In genomic region chr21:45927032-45927431, GRCh38 we compare ENCODE assay signal across 25 cellular contexts. TPM values are rescaled to one million over a fixed set of nuclear protein-coding genes. Genes with fewer than 3 reads are reported as not detected.
"Had no signal": no experiment of that assay in that cellular context is flagged by ENCODE, and none has a peak within 500 bp of the region (broad histone marks: within the 10 kb centered on the region; RNA-seq: fewer than 3 reads in every experiment).

No MANE protein-coding gene starts in this region.

- DNase-seq: hypothalamus; immature natural killer cell; left colon; lower lobe of right lung; mammary epithelial cell; mesenchymal stem cell; naive B cell; ovary; stimulated activated CD4-positive, alpha-beta T cell treated with anti-CD3 and anti-CD28 coated beads, Interleukin-12 subunit alpha, Interleukin-12 subunit beta, amount 100 ng/mL, for 4 hours; stimulated activated CD4-positive, alpha-beta T cell treated with anti-CD3 and anti-CD28 coated beads, Interleukin-15, amount 100 ng/mL, for 24 hours; stimulated activated CD4-positive, alpha-beta T cell treated with anti-CD3 and anti-CD28 coated beads, Interleukin-2, amount 100 ng/mL, for 24 hours; stimulated activated CD4-positive, alpha-beta T cell treated with anti-CD3 and anti-CD28 coated beads, Interleukin-4, amount 100 ng/mL, for 1 hour; stimulated activated naive B cell treated with anti-CD40 and anti-IgM and Interleukin-4, amounts not matched to agents 10 μg/mL and 1 μg/mL and 100 μg/mL, for 72 hours; stimulated activated naive CD8-positive, alpha-beta T cell treated with anti-CD3 and anti-CD28 coated beads, Interleukin-15, Interleukin-2, amounts not matched to agents 100 U/mL and 50 U/mL, for 24 hours; stomach; testis; thyroid gland; trophoblast cell; upper lobe of right lung had no signal

- H3K4me3 ChIP-seq: left lung, lower lobe of right lung, ovary, right atrium auricular region, skin epidermis, stomach, testis, thyroid gland, upper lobe of right lung had no signal

- H3K27me3 Mint-ChIP-seq: naive B cell; natural killer cell treated with Interleukin-12 subunit alpha and Interleukin-12 subunit beta and Interleukin-15 and Interleukin-18, amount 100 ng/mL, for 72 hours had no signal

- H3K9me3 ChIP-seq: lower lobe of right lung, ovary, right atrium auricular region, stomach, testis, thyroid gland, upper lobe of right lung had no signal

- H3K4me3 Mint-ChIP-seq: immature natural killer cell; naive B cell; natural killer cell treated with Interleukin-12 subunit alpha and Interleukin-12 subunit beta and Interleukin-15 and Interleukin-18, amount 100 ng/mL, for 72 hours; stimulated activated naive B cell treated with anti-CD40 and anti-IgM and Interleukin-4, amounts not matched to agents 10 μg/mL and 1 μg/mL and 100 μg/mL, for 72 hours had no signal

- H3K4me1 Mint-ChIP-seq: naive B cell had no signal

- H3K36me3 ChIP-seq: left lung, lower lobe of right lung, ovary, right atrium auricular region, stomach, thyroid gland, upper lobe of right lung had no signal

- H3K27me3 ChIP-seq: left lung, ovary, right atrium auricular region, testis, thyroid gland, upper lobe of right lung had no signal

- H3K4me1 ChIP-seq: left lung, lower lobe of right lung, thyroid gland, upper lobe of right lung had no signal

- ATAC-seq: left colon; left lung; natural killer cell treated with Interleukin-12 subunit alpha and Interleukin-12 subunit beta and Interleukin-15 and Interleukin-18, amount 100 ng/mL, for 72 hours; sciatic nerve; stimulated activated naive B cell treated with anti-CD40 and anti-IgM and Interleukin-4, amounts not matched to agents 10 μg/mL and 1 μg/mL and 100 μg/mL, for 72 hours; stimulated activated naive CD8-positive, alpha-beta T cell treated with anti-CD3 and anti-CD28 coated beads, Interleukin-15, Interleukin-2, amounts not matched to agents 100 U/mL and 50 U/mL, for 24 hours; upper lobe of right lung had no signal

- H3K9me3 Mint-ChIP-seq: natural killer cell treated with Interleukin-12 subunit alpha and Interleukin-12 subunit beta and Interleukin-15 and Interleukin-18, amount 100 ng/mL, for 72 hours; stimulated activated naive B cell treated with anti-CD40 and anti-IgM and Interleukin-4, amounts not matched to agents 10 μg/mL and 1 μg/mL and 100 μg/mL, for 72 hours had no signal

- H3K27ac Mint-ChIP-seq: natural killer cell treated with Interleukin-12 subunit alpha and Interleukin-12 subunit beta and Interleukin-15 and Interleukin-18, amount 100 ng/mL, for 72 hours; progenitor cell of endocrine pancreas; stimulated activated naive B cell treated with anti-CD40 and anti-IgM and Interleukin-4, amounts not matched to agents 10 μg/mL and 1 μg/mL and 100 μg/mL, for 72 hours had no signal

- H3K36me3 Mint-ChIP-seq: immature natural killer cell; naive B cell; natural killer cell treated with Interleukin-12 subunit alpha and Interleukin-12 subunit beta and Interleukin-15 and Interleukin-18, amount 100 ng/mL, for 72 hours; stimulated activated naive B cell treated with anti-CD40 and anti-IgM and Interleukin-4, amounts not matched to agents 10 μg/mL and 1 μg/mL and 100 μg/mL, for 72 hours had no signal

- H3K27ac ChIP-seq: left lung, lower lobe of right lung, ovary, right atrium auricular region, skin epidermis, stomach, testis, thyroid gland, upper lobe of right lung had no signal

RNA-seq across cellular contexts. Expression of gene COL6A1, which starts 54.5 kb away (rescaled TPM):
- total RNA-seq: natural killer cell treated with Interleukin-12 subunit alpha and Interleukin-12 subunit beta and Interleukin-15 and Interleukin-18, amount 100 ng/mL, for 72 hours had no signal
